Comparison of ENCODE assay signal across 1 cellular context in the genomic region with DNA sequence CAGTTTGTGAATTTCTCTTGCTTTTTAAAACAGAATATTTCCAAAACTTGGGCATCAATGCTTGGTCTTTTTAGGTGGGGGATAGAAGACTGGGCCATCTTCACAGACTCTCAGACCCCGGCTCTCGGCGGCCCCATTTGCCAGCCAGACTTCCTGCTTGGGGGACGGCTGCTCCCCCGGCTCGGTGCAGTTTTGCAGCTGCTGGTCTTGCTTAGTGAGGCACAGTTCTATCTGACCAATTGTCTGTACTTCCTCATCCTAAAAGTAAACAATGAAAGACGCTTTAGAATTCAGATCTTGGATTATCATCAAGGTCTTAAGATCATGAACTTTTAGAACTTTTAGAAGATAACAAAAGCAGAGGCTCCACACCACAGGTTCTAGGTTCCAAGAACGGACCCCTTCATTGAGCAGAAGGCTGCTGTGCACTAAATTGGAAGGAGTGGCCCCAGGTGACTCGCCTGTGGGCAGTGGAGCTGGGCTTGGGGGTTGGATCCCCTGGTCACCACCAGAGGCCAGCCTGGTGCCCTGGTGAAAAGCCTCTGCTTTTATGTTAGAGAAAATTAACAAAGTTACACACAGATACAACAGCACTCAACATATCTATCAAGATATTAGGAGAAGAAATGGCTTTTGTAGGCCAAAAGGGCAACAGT.
TF ChIP-seq lines count a peak whose summit lies in the region.

No MANE protein-coding gene starts in this region.

TF ChIP-seq in HepG2, 621 proteins besides CTCF, POLR2A, EP300 and RAD21 (continued from another document):
- TF ChIP-seq ZNF362 (CRISPR knock-in tag; IDR thresholded peaks at IDR 0.05; ENCODE audit: borderline replicate concordance) = no peak
- no peak for TF ChIP-seq ZNF737 (CRISPR knock-in tag; IDR thresholded peaks at IDR 0.05; ENCODE audit: borderline replicate concordance)
TF ChIP-seq in HepG2: peak in this region for 0.
